Comparison of ENCODE assay signal across 8 cellular contexts in the genomic region with DNA sequence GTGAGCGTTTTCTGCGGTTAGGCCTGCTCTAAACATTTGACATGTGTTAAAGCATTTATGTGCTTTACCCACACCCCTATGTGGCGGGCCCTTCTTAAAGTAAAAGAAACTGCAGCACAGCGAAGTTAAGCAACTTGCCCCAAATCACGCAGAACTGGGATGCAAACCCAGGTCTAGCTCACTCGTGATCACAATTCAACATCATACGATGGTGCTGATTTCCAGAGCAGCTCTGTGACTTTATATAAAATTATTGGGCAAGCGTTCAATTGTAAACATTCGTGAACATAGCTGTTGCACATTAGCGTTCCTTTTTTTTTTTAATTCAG. TPM values are rescaled to one million over a fixed set of nuclear protein-coding genes. Genes with fewer than 3 reads are reported as not detected.
DNase-seq lines count a peak whose midpoint lies in the region; ATAC-seq, FAIRE-seq and TF ChIP-seq lines count a peak whose summit lies in the region.

No MANE protein-coding gene starts in this region.

- H3K27ac ChIP-seq in K562 (ENCODE audit: extremely low read depth, low read depth, low read length) = peak overlapping the region; percentile 95
- peak overlapping the region; percentile 90 for H3K27ac ChIP-seq in HepG2 (ENCODE audit: extremely low read length, insufficient read depth, low read length)
- H3K27ac ChIP-seq in tibial nerve = peak overlapping the region; percentile 81 to 98 (median 96)

- peaks cover 54% of the 10 kb centered on the region for H3K79me2 ChIP-seq in K562 (ENCODE audit: control insufficient read depth, insufficient read depth, low read length)
- H3K79me2 ChIP-seq in HepG2 (ENCODE audit: insufficient read depth, low read length) = no peaks in the 10 kb centered on the region

- TF ChIP-seq POLR2A in K562 (conservative IDR thresholded peaks at IDR 0.05) = no peak
- no peak for TF ChIP-seq POLR2A in HepG2 (IDR thresholded peaks at IDR 0.05; ENCODE audit: insufficient read depth in 1 of 2, low read depth in 2 of 2, low read length in 2 of 2)
- TF ChIP-seq POLR2A in tibial nerve (IDR thresholded peaks at IDR 0.05) = no peak

- H3K9me1 ChIP-seq in K562 (ENCODE audit: control insufficient read depth, insufficient read depth, low read length) = no peaks in the 10 kb centered on the region

- BruUV-seq in K562 (replicated peaks; lab: Mats Ljungman, UMichigan) = no TSS peak
- no TSS peak for BruUV-seq in HepG2 (replicated peaks; lab: Mats Ljungman, UMichigan)

- no peaks in the 10 kb centered on the region for H3K27me3 ChIP-seq in K562 (ENCODE audit: control insufficient read depth in 2 of 2, insufficient read depth in 2 of 2, low read length in 2 of 2)
- H3K27me3 ChIP-seq in HepG2 (ENCODE audit: control insufficient read depth in 1 of 2, insufficient read depth in 2 of 2, low read length in 2 of 2) = no peaks in the 10 kb centered on the region
- no peaks in the 10 kb centered on the region for H3K27me3 ChIP-seq in tibial nerve

- DNase-seq in activated CD4-positive, alpha-beta T cell treated with anti-CD3 and anti-CD28 coated beads, Interleukin-2, amount 10 ng/mL, durations not matched to agents 7 days and 5 days = no peak
- DNase-seq in activated CD4-positive, alpha-beta T cell treated with anti-CD3 and anti-CD28 coated beads for 4 hours = no peak
- DNase-seq in K562 (ENCODE audit: extremely low read depth in 1 of 4, low spot score in 3 of 4) (no peak), HepG2 (ENCODE audit: low spot score) (no peak), tibial nerve (ENCODE audit: low spot score in 2 of 2) (peak in 1 of 2 donors; percentile 34), T1000 (lab: John Stamatoyannopoulos, UW) (no peak)
- DNase-seq in stimulated activated CD4-positive, alpha-beta T cell treated with anti-CD3 and anti-CD28 coated beads, Interleukin-4, amount 100 ng/mL, for 4 hours = no peak

- FAIRE-seq in K562 (lab: Jason Lieb, UNC) (no peak), HepG2 (lab: Jason Lieb, UNC) (peak; percentile 37)

- H3K4me3 Mint-ChIP-seq in activated CD4-positive, alpha-beta T cell treated with anti-CD3 and anti-CD28 coated beads, Interleukin-2, amount 10 ng/mL, durations not matched to agents 7 days and 5 days = peak overlapping the region; percentile 81

- H3K4me1 Mint-ChIP-seq in activated CD4-positive, alpha-beta T cell treated with anti-CD3 and anti-CD28 coated beads, Interleukin-2, amount 10 ng/mL, durations not matched to agents 7 days and 5 days = peaks cover 52% of the 10 kb centered on the region

- 1% methylated on average over 10 of the region's 10 CpGs for WGBS in K562 (ENCODE audit: insufficient coverage, low coverage, missing lambda C conversion rate)
- 74% methylated on average over 10 of the region's 10 CpGs for WGBS in HepG2 (ENCODE audit: low lambda C conversion rate)
- 26 to 39% methylated on average over 10 of the region's 10 CpGs for WGBS in tibial nerve, 2 donors

- POLR2A ChIA-PET in activated CD4-positive, alpha-beta T cell treated with anti-CD3 and anti-CD28 coated beads, Interleukin-2, amount 10 ng/mL, durations not matched to agents 7 days and 5 days (lab: Charles Lee) = interaction anchor here (0.6 kb wide), 1 partner anchor 82 kb away, joined by 15 read pairs; no protein-coding TSS in a partner anchor
- POLR2A ChIA-PET in K562 (lab: Yijun Ruan, JAX) (interaction anchor here (0.6 to 1.8 kb wide), 13 partner anchors 8 to 201 kb away, joined by 3 to 15 read pairs (median 5); a partner anchor contains a TSS), HepG2 (lab: Yijun Ruan, JAX) (interaction anchor here (1.0 to 1.9 kb wide), 19 partner anchors 8 to 1161 kb away, joined by 3 to 31 read pairs (median 5); a partner anchor contains a TSS)

- in situ Hi-C loops in K562 (cut with MboI) (loop anchor here (25.0 kb wide), 1 partner anchor 690 kb away; no protein-coding TSS in a partner anchor), HepG2 (cut with HindIII; ENCODE audit: extremely low pct_ligation_motif_present, low pct_unique_long_range_greater_than_20kb) (loop anchor here (25.0 kb wide), 1 partner anchor 690 kb away; no protein-coding TSS in a partner anchor)

- H3K27ac Mint-ChIP-seq in activated CD4-positive, alpha-beta T cell treated with anti-CD3 and anti-CD28 coated beads, Interleukin-2, amount 10 ng/mL, durations not matched to agents 7 days and 5 days = peak overlapping the region; percentile 95

- intact Hi-C loops in K562 (cut with micrococcal nuclease) (loop anchor here (5.0 to 10.0 kb wide), 2 partner anchors 65 to 682 kb away; no protein-coding TSS in a partner anchor), HepG2 (cut with micrococcal nuclease; ENCODE audit: unreplicated experiment) (loop anchor here (5.0 to 10.0 kb wide), 4 partner anchors 85 to 948 kb away; a partner anchor contains a TSS)

- H2AFZ ChIP-seq in K562 (ENCODE audit: low read depth, low read length) = peak overlapping the region; percentile 67
- peak overlapping the region; percentile 58 for H2AFZ ChIP-seq in HepG2 (ENCODE audit: low read length)

- H3K36me3 ChIP-seq in K562 (ENCODE audit: control insufficient read depth, insufficient read depth, low read length) (peaks cover 18% of the 10 kb centered on the region; the same call in 2 of the 3 replicates), HepG2 (replicated peaks in 1 of 2; ENCODE audit: control insufficient read depth in 1 of 2, insufficient read depth in 2 of 2, low read length in 2 of 2) (no peaks in the 10 kb centered on the region), tibial nerve (no peaks in the 10 kb centered on the region)

- CTCF ChIA-PET in activated CD4-positive, alpha-beta T cell treated with anti-CD3 and anti-CD28 coated beads, Interleukin-2, amount 10 ng/mL, durations not matched to agents 7 days and 5 days (lab: Charles Lee) = interaction anchor here (0.7 to 2.4 kb wide), 6 partner anchors 11 to 220 kb away, joined by 3 to 9 read pairs (median 5); no protein-coding TSS in a partner anchor
- CTCF ChIA-PET in K562 (lab: Yijun Ruan, JAX; ENCODE audit: low intra/inter-chr PET ratio) (interaction anchor here (1.0 to 2.4 kb wide), 2 partner anchors 196 to 200 kb away, joined by 3 to 8 read pairs; no protein-coding TSS in a partner anchor), HepG2 (lab: Yijun Ruan, JAX; ENCODE audit: low intra/inter-chr PET ratio, low total read pairs) (no interaction called here)

- H3K27me3 Mint-ChIP-seq in activated CD4-positive, alpha-beta T cell treated with anti-CD3 and anti-CD28 coated beads, Interleukin-2, amount 10 ng/mL, durations not matched to agents 7 days and 5 days = no peaks in the 10 kb centered on the region

- peak overlapping the region; percentile 90 to 91 for H3K9ac ChIP-seq in K562 (ENCODE audit: insufficient read depth in 1 of 2, low read depth in 2 of 2, low read length in 2 of 2)
- H3K9ac ChIP-seq in HepG2 (ENCODE audit: insufficient read depth, low read depth, low read length) = peak overlapping the region; percentile 61

- H4K20me1 ChIP-seq in K562 (replicated peaks; ENCODE audit: control insufficient read depth, insufficient read depth, low read length) (no peaks in the 10 kb centered on the region), HepG2 (ENCODE audit: insufficient read depth, low read length) (no peaks in the 10 kb centered on the region)

- H3K9me3 Mint-ChIP-seq in activated CD4-positive, alpha-beta T cell treated with anti-CD3 and anti-CD28 coated beads, Interleukin-2, amount 10 ng/mL, durations not matched to agents 7 days and 5 days = no peaks in the 10 kb centered on the region

- TF ChIP-seq EP300 in K562 (IDR thresholded peaks at IDR 0.05; ENCODE audit: low read length) (no peak), HepG2 (IDR thresholded peaks at IDR 0.05; ENCODE audit: low read depth in 2 of 2, low read length in 2 of 2) (no peak), HepG2 (CRISPR knock-in tag; IDR thresholded peaks at IDR 0.05; ENCODE audit: borderline replicate concordance) (no peak), tibial nerve (IDR thresholded peaks at IDR 0.05) (no peak)

- H3K9me3 ChIP-seq in K562 (replicated peaks; ENCODE audit: control insufficient read depth, insufficient read depth, low read depth, low read length) = no peaks in the 10 kb centered on the region
- H3K9me3 ChIP-seq in HepG2 (ENCODE audit: low read length) = no peaks in the 10 kb centered on the region
- no peaks in the 10 kb centered on the region for H3K9me3 ChIP-seq in tibial nerve

- ATAC-seq in K562 = peak; percentile 35
- ATAC-seq in HepG2 = no peak
- ATAC-seq in GM21737 (IDR thresholded peaks at IDR 0.05; ENCODE audit: unreplicated experiment) = no peak

- TF ChIP-seq CTCF in K562 (IDR thresholded peaks at IDR 0.05 in 2 of 3, conservative IDR thresholded peaks at IDR 0.05 in 1 of 3; ENCODE audit: insufficient read depth in 2 of 3, low read depth in 1 of 3, low read length in 3 of 3) (no peak), HepG2 (CRISPR knock-in tag; IDR thresholded peaks at IDR 0.05) (no peak), tibial nerve (IDR thresholded peaks at IDR 0.05) (no peak)

- peak overlapping the region; percentile 49 for H3K4me3 ChIP-seq in K562
- H3K4me3 ChIP-seq in HepG2 (replicated peaks in 1 of 3; ENCODE audit: insufficient read depth in 1 of 3, low read depth in 2 of 3, low read length in 3 of 3) = peak overlapping the region; percentile 31 to 55 (median 39); a peak in 5 of 6 replicates
- peak overlapping the region; percentile 40 to 67 (median 59) for H3K4me3 ChIP-seq in tibial nerve

- peaks cover 8% of the 10 kb centered on the region for H3K36me3 Mint-ChIP-seq in activated CD4-positive, alpha-beta T cell treated with anti-CD3 and anti-CD28 coated beads, Interleukin-2, amount 10 ng/mL, durations not matched to agents 7 days and 5 days (ENCODE audit: low read depth)

- peaks cover 11 to 18% of the 10 kb centered on the region in 2 experiments; a peak in 4 of 5 replicates for H3K4me1 ChIP-seq in K562 (replicated peaks in 1 of 2; ENCODE audit: control insufficient read depth in 2 of 2, insufficient read depth in 2 of 2, low read length in 2 of 2)
- peaks cover 50% of the 10 kb centered on the region for H3K4me1 ChIP-seq in HepG2 (ENCODE audit: insufficient read depth, low read length)
- peaks cover 0 to 36% (median 15%) of the 10 kb centered on the region in 4 donors for H3K4me1 ChIP-seq in tibial nerve

- H3K4me2 ChIP-seq in K562 (ENCODE audit: insufficient read depth, low read length) (peak overlapping the region; percentile 91), HepG2 (ENCODE audit: low read depth, low read length) (peak overlapping the region; percentile 77)

- TF ChIP-seq RAD21 in K562 (CRISPR knock-in tag; conservative IDR thresholded peaks at IDR 0.05 in 1 of 2, IDR thresholded peaks at IDR 0.05 in 1 of 2) = no peak
- TF ChIP-seq RAD21 in HepG2 (CRISPR knock-in tag; IDR thresholded peaks at IDR 0.05) = no peak

RNA-seq across cellular contexts. Expression of a gene that starts 0.7 kb away (rescaled TPM):
- total RNA-seq in activated CD4-positive, alpha-beta T cell treated with anti-CD3 and anti-CD28 coated beads, Interleukin-2, amount 10 ng/mL, durations not matched to agents 7 days and 5 days = 1 to 10 TPM; 5.9 to 6.2 TPM
- total RNA-seq in K562 (2011; cell fraction: chromatin; rRNA removed; ENCODE audit: low replicate concordance) = 53.1 and 146 TPM in 2 replicates
- total RNA-seq in K562 (2011; cell fraction: nucleolus; rRNA removed) = 30.5 and 38.8 TPM in 2 replicates
- 87.9 and 144 TPM in 2 replicates for total RNA-seq in K562 (2011; cell fraction: nucleoplasm; rRNA removed)
- total RNA-seq in K562 (2014; rRNA removed) (59.6 and 62.3 TPM in 2 replicates), K562 (2014; rRNA removed; fragmentation: Illumina TruSeq; extraction: Trizol) (192 and 220 TPM in 2 replicates), K562 (2015; rRNA removed; fragmentation: Illumina TruSeq; extraction: Trizol) (128 and 140 TPM in 2 replicates), K562 (2021) (128 and 129 TPM in 2 replicates), HepG2 (2016; rRNA removed; fragmentation: Illumina TruSeq; extraction: Trizol) (1.2 and 2.2 TPM in 2 replicates), tibial nerve (1 to 10 TPM in 3 of 4 donors, under 1 TPM in 1; 0.98 to 2.1 (median 1.3) TPM)
- polyA plus RNA-seq in K562 (2011; rRNA removed) (106 and 218 TPM in 2 replicates), K562 (2014; fragmentation: Illumina TruSeq; extraction: Trizol) (120 and 129 TPM in 2 replicates), K562 (2014; fragmentation: Nextera tagmentation; extraction: Ambion mirVana) (100 to 1,000 TPM; 506 to 600 TPM), K562 (2014; rRNA removed) (102 and 125 TPM in 2 replicates), HepG2 (2011; rRNA removed) (1.1 TPM in 2 replicates)
- 21.1 and 32.0 TPM in 2 replicates for polyA plus RNA-seq in K562 (2011; cell fraction: cytosol; rRNA removed)
- 44.8 and 55.3 TPM in 2 replicates for polyA plus RNA-seq in K562 (2011; cell fraction: nucleus; rRNA removed)
- 47.8 and 127 TPM in 2 replicates for polyA plus RNA-seq in K562 (2012)
- polyA minus RNA-seq in K562 (2011; rRNA and poly(A)+ RNA removed) = 78.8 and 104 TPM in 2 replicates
- polyA minus RNA-seq in K562 (2011; cell fraction: cytosol; rRNA and poly(A)+ RNA removed) = 27.6 and 34.3 TPM in 2 replicates
- polyA minus RNA-seq in K562 (2011; cell fraction: nucleus; rRNA and poly(A)+ RNA removed) = 66.6 and 78.3 TPM in 2 replicates
- total RNA-seq in HepG2 (2016; cell fraction: cytosol; rRNA removed; fragmentation: Illumina TruSeq; extraction: Trizol; ENCODE audit: low read depth) = 1.3 and 1.6 TPM in 2 replicates
- 1.1 and 1.9 TPM in 2 replicates for total RNA-seq in HepG2 (2016; cell fraction: insoluble cytoplasmic fraction; rRNA removed; fragmentation: Illumina TruSeq; extraction: Trizol)
- total RNA-seq in HepG2 (2016; cell fraction: membrane; rRNA removed; fragmentation: Illumina TruSeq; extraction: Trizol) = 0.65 and 1.2 TPM in 2 replicates
- 1.8 and 2.5 TPM in 2 replicates for total RNA-seq in HepG2 (2016; cell fraction: nucleus; rRNA removed; fragmentation: Illumina TruSeq; extraction: Trizol)
- polyA plus RNA-seq in HepG2 (2011; cell fraction: cytosol; rRNA removed) = 0.32 and 0.51 TPM in 2 replicates
- 0.24 and 0.50 TPM in 2 replicates for polyA plus RNA-seq in HepG2 (2011; cell fraction: nucleus; rRNA removed)
- 1.1 and 1.6 TPM in 2 replicates for polyA plus RNA-seq in HepG2 (2012)
- 0.32 and 0.85 TPM in 2 replicates for polyA plus RNA-seq in HepG2 (2016; cell fraction: cytosol; fragmentation: Illumina TruSeq; extraction: Trizol; ENCODE audit: low read depth)
- 1.5 and 2.0 TPM in 2 replicates for polyA plus RNA-seq in HepG2 (2016; cell fraction: insoluble cytoplasmic fraction; fragmentation: Illumina TruSeq; extraction: Trizol; ENCODE audit: low read depth)
- polyA plus RNA-seq in HepG2 (2016; cell fraction: membrane; fragmentation: Illumina TruSeq; extraction: Trizol; ENCODE audit: low read depth) = 0.31 and 0.51 TPM in 2 replicates
- polyA plus RNA-seq in HepG2 (2016; cell fraction: nucleus; fragmentation: Illumina TruSeq; extraction: Trizol; ENCODE audit: insufficient read depth, low read depth) = 1.8 and 2.3 TPM in 2 replicates
- polyA minus RNA-seq in HepG2 (2011; rRNA and poly(A)+ RNA removed; ENCODE audit: low replicate concordance) = 0.10 and 0.96 TPM in 2 replicates
- 0.79 TPM in 1 of 2 replicates, not detected in the other for polyA minus RNA-seq in HepG2 (2011; cell fraction: cytosol; rRNA and poly(A)+ RNA removed)
- 1.1 and 1.8 TPM in 2 replicates for polyA minus RNA-seq in HepG2 (2011; cell fraction: nucleus; rRNA and poly(A)+ RNA removed)

RNA-seq across cellular contexts. Expression of a gene that starts 27.4 kb away (rescaled TPM):
- total RNA-seq in activated CD4-positive, alpha-beta T cell treated with anti-CD3 and anti-CD28 coated beads, Interleukin-2, amount 10 ng/mL, durations not matched to agents 7 days and 5 days = 1 to 10 TPM in 1 of 2 experiments, under 1 TPM in 1; 0.87 to 1.2 TPM
- not detected in 2 replicates for total RNA-seq in K562 (2011; cell fraction: chromatin; rRNA removed; ENCODE audit: low replicate concordance)
- total RNA-seq in K562 (2011; cell fraction: nucleolus; rRNA removed) = not detected in 2 replicates
- not detected in 2 replicates for total RNA-seq in K562 (2011; cell fraction: nucleoplasm; rRNA removed)
- not detected in 2 replicates for total RNA-seq in K562 (2014; rRNA removed)
- total RNA-seq in K562 (2014; rRNA removed; fragmentation: Illumina TruSeq; extraction: Trizol) = not detected in 2 replicates
- total RNA-seq in K562 (2015; rRNA removed; fragmentation: Illumina TruSeq; extraction: Trizol) = not detected in 2 replicates
- not detected in 2 replicates for total RNA-seq in K562 (2021)
- not detected in 2 replicates for polyA plus RNA-seq in K562 (2011; rRNA removed)
- polyA plus RNA-seq in K562 (2011; cell fraction: cytosol; rRNA removed) = not detected in 2 replicates
- polyA plus RNA-seq in K562 (2011; cell fraction: nucleus; rRNA removed) = not detected in 2 replicates
- not detected in 2 replicates for polyA plus RNA-seq in K562 (2012)
- not detected in 2 replicates for polyA plus RNA-seq in K562 (2014; fragmentation: Illumina TruSeq; extraction: Trizol)
- polyA plus RNA-seq in K562 (2014; fragmentation: Nextera tagmentation; extraction: Ambion mirVana) = not detected
- polyA plus RNA-seq in K562 (2014; rRNA removed) = not detected in 2 replicates
- not detected in 2 replicates for polyA minus RNA-seq in K562 (2011; rRNA and poly(A)+ RNA removed)
- not detected in 2 replicates for polyA minus RNA-seq in K562 (2011; cell fraction: cytosol; rRNA and poly(A)+ RNA removed)
- polyA minus RNA-seq in K562 (2011; cell fraction: nucleus; rRNA and poly(A)+ RNA removed) = not detected in 2 replicates
- total RNA-seq in HepG2 (2016; rRNA removed; fragmentation: Illumina TruSeq; extraction: Trizol) = not detected in 2 replicates
- not detected in 2 replicates for total RNA-seq in HepG2 (2016; cell fraction: cytosol; rRNA removed; fragmentation: Illumina TruSeq; extraction: Trizol; ENCODE audit: low read depth)
- not detected in 2 replicates for total RNA-seq in HepG2 (2016; cell fraction: insoluble cytoplasmic fraction; rRNA removed; fragmentation: Illumina TruSeq; extraction: Trizol)
- total RNA-seq in HepG2 (2016; cell fraction: membrane; rRNA removed; fragmentation: Illumina TruSeq; extraction: Trizol) = not detected in 2 replicates
- not detected in 2 replicates for total RNA-seq in HepG2 (2016; cell fraction: nucleus; rRNA removed; fragmentation: Illumina TruSeq; extraction: Trizol)
- polyA plus RNA-seq in HepG2 (2011; rRNA removed) = 0.03 TPM in 1 of 2 replicates, not detected in the other
- not detected in 2 replicates for polyA plus RNA-seq in HepG2 (2011; cell fraction: cytosol; rRNA removed)
- 0.06 TPM in 1 of 2 replicates, not detected in the other for polyA plus RNA-seq in HepG2 (2011; cell fraction: nucleus; rRNA removed)
- polyA plus RNA-seq in HepG2 (2012) = not detected in 2 replicates
- not detected in 2 replicates for polyA plus RNA-seq in HepG2 (2016; cell fraction: cytosol; fragmentation: Illumina TruSeq; extraction: Trizol; ENCODE audit: low read depth)
- polyA plus RNA-seq in HepG2 (2016; cell fraction: insoluble cytoplasmic fraction; fragmentation: Illumina TruSeq; extraction: Trizol; ENCODE audit: low read depth) = not detected in 2 replicates
- polyA plus RNA-seq in HepG2 (2016; cell fraction: membrane; fragmentation: Illumina TruSeq; extraction: Trizol; ENCODE audit: low read depth) = not detected in 2 replicates
- not detected in 2 replicates for polyA plus RNA-seq in HepG2 (2016; cell fraction: nucleus; fragmentation: Illumina TruSeq; extraction: Trizol; ENCODE audit: insufficient read depth, low read depth)
- polyA minus RNA-seq in HepG2 (2011; rRNA and poly(A)+ RNA removed; ENCODE audit: low replicate concordance) = not detected in 2 replicates
- polyA minus RNA-seq in HepG2 (2011; cell fraction: cytosol; rRNA and poly(A)+ RNA removed) = not detected in 2 replicates
- polyA minus RNA-seq in HepG2 (2011; cell fraction: nucleus; rRNA and poly(A)+ RNA removed) = not detected in 2 replicates
- 1 to 10 TPM in 3 of 4 donors, under 1 TPM in 1; 0.44 to 3.1 (median 2.7) TPM for total RNA-seq in tibial nerve

RNA-seq across cellular contexts. Expression of a gene that starts 35.5 kb away (rescaled TPM):
- not detected for total RNA-seq in activated CD4-positive, alpha-beta T cell treated with anti-CD3 and anti-CD28 coated beads, Interleukin-2, amount 10 ng/mL, durations not matched to agents 7 days and 5 days
- not detected in 2 replicates for total RNA-seq in K562 (2011; cell fraction: chromatin; rRNA removed; ENCODE audit: low replicate concordance)
- not detected in 2 replicates for total RNA-seq in K562 (2011; cell fraction: nucleolus; rRNA removed)
- total RNA-seq in K562 (2011; cell fraction: nucleoplasm; rRNA removed) = not detected in 2 replicates
- 0.24 TPM in 1 of 2 replicates, not detected in the other for total RNA-seq in K562 (2014; rRNA removed)
- not detected in 2 replicates for total RNA-seq in K562 (2014; rRNA removed; fragmentation: Illumina TruSeq; extraction: Trizol)
- 0.40 TPM in 1 of 2 replicates, not detected in the other for total RNA-seq in K562 (2015; rRNA removed; fragmentation: Illumina TruSeq; extraction: Trizol)
- 0.11 TPM in 1 of 2 replicates, not detected in the other for total RNA-seq in K562 (2021)
- polyA plus RNA-seq in K562 (2011; rRNA removed) = 0.28 and 0.38 TPM in 2 replicates
- polyA plus RNA-seq in K562 (2011; cell fraction: cytosol; rRNA removed) = 0.09 TPM in 1 of 2 replicates, not detected in the other
- 0.14 and 0.24 TPM in 2 replicates for polyA plus RNA-seq in K562 (2011; cell fraction: nucleus; rRNA removed)
- polyA plus RNA-seq in K562 (2012) = 1.6 and 1.8 TPM in 2 replicates
- polyA plus RNA-seq in K562 (2014; fragmentation: Illumina TruSeq; extraction: Trizol) = 0.16 TPM in 1 of 2 replicates, not detected in the other
- polyA plus RNA-seq in K562 (2014; fragmentation: Nextera tagmentation; extraction: Ambion mirVana) = 1 to 10 TPM; 3.4 to 5.5 TPM
- polyA plus RNA-seq in K562 (2014; rRNA removed) = 0.05 and 0.16 TPM in 2 replicates
- 0.18 TPM in 1 of 2 replicates, not detected in the other for polyA minus RNA-seq in K562 (2011; rRNA and poly(A)+ RNA removed)
- polyA minus RNA-seq in K562 (2011; cell fraction: cytosol; rRNA and poly(A)+ RNA removed) = not detected in 2 replicates
- polyA minus RNA-seq in K562 (2011; cell fraction: nucleus; rRNA and poly(A)+ RNA removed) = not detected in 2 replicates
- total RNA-seq in HepG2 (2016; rRNA removed; fragmentation: Illumina TruSeq; extraction: Trizol) = not detected in 2 replicates
- total RNA-seq in HepG2 (2016; cell fraction: cytosol; rRNA removed; fragmentation: Illumina TruSeq; extraction: Trizol; ENCODE audit: low read depth) = not detected in 2 replicates
- total RNA-seq in HepG2 (2016; cell fraction: insoluble cytoplasmic fraction; rRNA removed; fragmentation: Illumina TruSeq; extraction: Trizol) = not detected in 2 replicates
- not detected in 2 replicates for total RNA-seq in HepG2 (2016; cell fraction: membrane; rRNA removed; fragmentation: Illumina TruSeq; extraction: Trizol)
- total RNA-seq in HepG2 (2016; cell fraction: nucleus; rRNA removed; fragmentation: Illumina TruSeq; extraction: Trizol) = not detected in 2 replicates
- not detected in 2 replicates for polyA plus RNA-seq in HepG2 (2011; rRNA removed)
- polyA plus RNA-seq in HepG2 (2011; cell fraction: cytosol; rRNA removed) = not detected in 2 replicates
- polyA plus RNA-seq in HepG2 (2011; cell fraction: nucleus; rRNA removed) = not detected in 2 replicates
- 0.19 TPM in 1 of 2 replicates, not detected in the other for polyA plus RNA-seq in HepG2 (2012)
- not detected in 2 replicates for polyA plus RNA-seq in HepG2 (2016; cell fraction: cytosol; fragmentation: Illumina TruSeq; extraction: Trizol; ENCODE audit: low read depth)
- not detected in 2 replicates for polyA plus RNA-seq in HepG2 (2016; cell fraction: insoluble cytoplasmic fraction; fragmentation: Illumina TruSeq; extraction: Trizol; ENCODE audit: low read depth)
- polyA plus RNA-seq in HepG2 (2016; cell fraction: membrane; fragmentation: Illumina TruSeq; extraction: Trizol; ENCODE audit: low read depth) = not detected in 2 replicates
- polyA plus RNA-seq in HepG2 (2016; cell fraction: nucleus; fragmentation: Illumina TruSeq; extraction: Trizol; ENCODE audit: insufficient read depth, low read depth) = not detected in 2 replicates
- polyA minus RNA-seq in HepG2 (2011; rRNA and poly(A)+ RNA removed; ENCODE audit: low replicate concordance) = not detected in 2 replicates
- not detected in 2 replicates for polyA minus RNA-seq in HepG2 (2011; cell fraction: cytosol; rRNA and poly(A)+ RNA removed)
- polyA minus RNA-seq in HepG2 (2011; cell fraction: nucleus; rRNA and poly(A)+ RNA removed) = not detected in 2 replicates
- 1 to 10 TPM in 1 of 4 donors, not detected in 3; 1.2 TPM for total RNA-seq in tibial nerve

Comparison
In these comparisons a context has a peak if more than half of its experiments do, and no peak if none do; other contexts are left out.
1. RNA of a gene that starts 0.7 kb away (total RNA-seq): 30.5 to 220 TPM in K562; 5.9 to 6.2 TPM in activated CD4-positive, alpha-beta T cell treated with anti-CD3 and anti-CD28 coated beads, Interleukin-2, amount 10 ng/mL, durations not matched to agents 7 days and 5 days, 0.65 to 2.5 TPM in HepG2 and 0.98 to 2.1 TPM in tibial nerve; every median in the first group is over 4 times any median in the second.
2. Peak in every context shown above with its lines, with median percentiles within 50 percentile points of each other: H3K27ac ChIP-seq and H3K4me3 ChIP-seq.